1 cellular context compared by ENCODE assay signal in genomic region chr17:50817838-50818237, GRCh38.
TF ChIP-seq lines count a peak whose summit lies in the region.

No MANE protein-coding gene starts in this region.

TF ChIP-seq in HepG2, 621 proteins besides CTCF, POLR2A, EP300 and RAD21:
- TF ChIP-seq FOSL2 (CRISPR knock-in tag; IDR thresholded peaks at IDR 0.05) = peak; percentile 50
- 0 out of 2 replicates have a peak, but pooled peaks have one; percentile 13 for TF ChIP-seq ZNF749 (CRISPR knock-in tag; IDR thresholded peaks at IDR 0.05; ENCODE audit: borderline replicate concordance)
- TF ChIP-seq ZNF224 (CRISPR knock-in tag; IDR thresholded peaks at IDR 0.05) = 0 out of 2 replicates have a peak, but pooled peaks have one; percentile 7
- TF ChIP-seq NR0B2 (CRISPR knock-in tag; IDR thresholded peaks at IDR 0.05) = 0 out of 2 replicates have a peak, but pooled peaks have one; percentile 12
- TF ChIP-seq ZNF367 (CRISPR knock-in tag; IDR thresholded peaks at IDR 0.05; ENCODE audit: borderline replicate concordance) = no peak
- TF ChIP-seq ZBTB34 (CRISPR knock-in tag; IDR thresholded peaks at IDR 0.05) = no peak
- 0 out of 2 replicates have a peak, but pooled peaks have one; percentile 18 for TF ChIP-seq SP5 (CRISPR knock-in tag; IDR thresholded peaks at IDR 0.05; ENCODE audit: borderline replicate concordance, low read depth)
